ENCODE assay signal across 8 cellular contexts in genomic region chr3:126983276-126983652, GRCh38. TPM values are rescaled to one million over a fixed set of nuclear protein-coding genes. Genes with fewer than 3 reads are reported as not detected.
DNase-seq lines count a peak whose midpoint lies in the region; ATAC-seq and TF ChIP-seq lines count a peak whose summit lies in the region.

No MANE protein-coding gene starts in this region.

- WGBS in lung, 2 donors, result 1% methylated on average over 29 to 70 of the region's 70 CpGs

- no peaks in the 10 kb centered on the region for H3K27me3 ChIP-seq in Caco-2 (replicated peaks; ENCODE audit: control insufficient read depth, insufficient read depth, low read length)
- H3K27me3 ChIP-seq in lung (ENCODE audit: control insufficient read depth, insufficient read depth), result no peaks in the 10 kb centered on the region

- DNase-seq in Caco-2 (no peak), astrocyte of the spinal cord (ENCODE audit: low read depth, low spot score) (no peak), lung (ENCODE audit: low spot score) (no peak), osteocyte (ENCODE audit: extremely low spot score, unreplicated experiment) (no peak), chondrocyte (ENCODE audit: low spot score) (no peak), NCI-H510A (lab: John Stamatoyannopoulos, UW) (no peak)

- in situ Hi-C loops in astrocyte of the spinal cord (cut with HindIII; ENCODE audit: low sequenced_read_pairs), result no loop called here

- POLR2A ChIA-PET in Caco-2 (lab: Charles Lee), result no interaction called here

- no peak for TF ChIP-seq CTCF in Caco-2 (IDR thresholded peaks at IDR 0.05; ENCODE audit: insufficient read depth in 1 of 2, low read depth in 1 of 2, low read length in 1 of 2, severe bottlenecking in 1 of 2, unreplicated experiment in 1 of 2)
- TF ChIP-seq CTCF in astrocyte of the spinal cord (IDR thresholded peaks at IDR 0.05; ENCODE audit: low read depth, low read length), result no peak
- no peak for TF ChIP-seq CTCF in lung (IDR thresholded peaks at IDR 0.05; ENCODE audit: control extremely low read depth, extremely low read depth)
- TF ChIP-seq CTCF in osteocyte (IDR thresholded peaks at IDR 0.05), result no peak
- no peak for TF ChIP-seq CTCF in chondrocyte (IDR thresholded peaks at IDR 0.05)

- ATAC-seq in HG02763 (IDR thresholded peaks at IDR 0.05; ENCODE audit: unreplicated experiment) (peak; percentile 1), lung (ENCODE audit: insufficient read depth, low FRiP score) (no peak), GM19455 (IDR thresholded peaks at IDR 0.05; ENCODE audit: unreplicated experiment) (no peak)

- CTCF ChIA-PET in Caco-2 (lab: Charles Lee), result interaction anchor here (4.1 kb wide), 1 partner anchor 231 kb away, joined by 18 read pairs; no protein-coding TSS in a partner anchor

- H3K9me3 ChIP-seq in Caco-2 (no peaks in the 10 kb centered on the region), lung (ENCODE audit: control insufficient read depth in 2 of 2, insufficient read depth in 1 of 2, low read length in 1 of 2) (peaks cover 0 to 2% of the 10 kb centered on the region in 2 donors)

- H3K4me3 Mint-ChIP-seq in Caco-2 (ENCODE audit: unreplicated experiment), result peak overlapping the region; percentile 61
- no peak overlapping the region for H3K4me3 Mint-ChIP-seq in osteocyte (ENCODE audit: unreplicated experiment)
- no peak overlapping the region for H3K4me3 Mint-ChIP-seq in chondrocyte (ENCODE audit: unreplicated experiment)

- no peaks in the 10 kb centered on the region for H3K9me3 Mint-ChIP-seq in Caco-2 (ENCODE audit: unreplicated experiment)
- no peaks in the 10 kb centered on the region for H3K9me3 Mint-ChIP-seq in osteocyte (ENCODE audit: unreplicated experiment)
- H3K9me3 Mint-ChIP-seq in chondrocyte (ENCODE audit: low read depth), result no peaks in the 10 kb centered on the region

- H3K36me3 ChIP-seq in Caco-2 (ENCODE audit: control insufficient read depth, insufficient read depth, low read length), result no peaks in the 10 kb centered on the region
- H3K36me3 ChIP-seq in lung (ENCODE audit: control insufficient read depth in 2 of 2, insufficient read depth in 2 of 2, low read length in 2 of 2), result peaks cover 0 to under 1% of the 10 kb centered on the region in 2 donors

- H3K27ac Mint-ChIP-seq in Caco-2 (ENCODE audit: unreplicated experiment), result no peak overlapping the region
- no peak overlapping the region for H3K27ac Mint-ChIP-seq in osteocyte (ENCODE audit: unreplicated experiment)
- no peak overlapping the region for H3K27ac Mint-ChIP-seq in chondrocyte (ENCODE audit: unreplicated experiment)

- H3K27me3 Mint-ChIP-seq in Caco-2 (ENCODE audit: insufficient read depth, unreplicated experiment), result no peaks in the 10 kb centered on the region
- H3K27me3 Mint-ChIP-seq in osteocyte (ENCODE audit: unreplicated experiment), result no peaks in the 10 kb centered on the region
- H3K27me3 Mint-ChIP-seq in chondrocyte (ENCODE audit: low read depth), result no peaks in the 10 kb centered on the region

- H3K27ac ChIP-seq in lung (ENCODE audit: low read depth in 1 of 2, low read length in 1 of 2), result no peak overlapping the region

- H3K36me3 Mint-ChIP-seq in Caco-2 (ENCODE audit: insufficient read depth, unreplicated experiment) (peaks cover 9% of the 10 kb centered on the region), osteocyte (ENCODE audit: unreplicated experiment) (no peaks in the 10 kb centered on the region), chondrocyte (ENCODE audit: low read depth) (no peaks in the 10 kb centered on the region)

- H3K4me3 ChIP-seq in Caco-2 (ENCODE audit: low read depth, low read length), result peak overlapping the region; percentile 88
- peak overlapping the region; percentile 66 for H3K4me3 ChIP-seq in astrocyte of the spinal cord (ENCODE audit: low read depth, low read length)
- peak overlapping the region; percentile 66 for H3K4me3 ChIP-seq in lung

- H3K4me1 Mint-ChIP-seq in Caco-2 (ENCODE audit: low read depth, unreplicated experiment) (peaks cover 7% of the 10 kb centered on the region), osteocyte (ENCODE audit: unreplicated experiment) (peaks cover 27% of the 10 kb centered on the region), chondrocyte (ENCODE audit: low read depth) (peaks cover 36% of the 10 kb centered on the region)

- H3K4me1 ChIP-seq in Caco-2 (peaks cover 16% of the 10 kb centered on the region; the same call in 1 of the 2 replicates), lung (ENCODE audit: control insufficient read depth in 2 of 2, insufficient read depth in 2 of 2, low read length in 2 of 2) (peaks cover 0 to 23% of the 10 kb centered on the region in 2 donors)

- intact Hi-C loops in Caco-2 (cut with micrococcal nuclease; ENCODE audit: unreplicated experiment), result loop anchor here (5.0 kb wide), 1 partner anchor 131 kb away; no protein-coding TSS in a partner anchor

- no TSS peak for BruUV-seq in Caco-2 (replicated peaks; lab: Mats Ljungman, UMichigan)

RNA-seq across cellular contexts. Expression of gene PLXNA1, which starts 0.3 kb away (rescaled TPM):
- total RNA-seq in Caco-2 (2022) (92.4 and 95.1 TPM in 2 replicates), lung (10 to 100 TPM; 22.6 to 51.7 TPM), osteocyte (60.5 and 65.5 TPM in 2 replicates), chondrocyte (69.8 to 99.1 TPM (median 98.2 TPM) in 3 replicates)
- 10 to 100 TPM; 17.6 to 20.9 TPM for polyA plus RNA-seq in lung
